25 cellular contexts compared by ENCODE assay signal in the genomic region with DNA sequence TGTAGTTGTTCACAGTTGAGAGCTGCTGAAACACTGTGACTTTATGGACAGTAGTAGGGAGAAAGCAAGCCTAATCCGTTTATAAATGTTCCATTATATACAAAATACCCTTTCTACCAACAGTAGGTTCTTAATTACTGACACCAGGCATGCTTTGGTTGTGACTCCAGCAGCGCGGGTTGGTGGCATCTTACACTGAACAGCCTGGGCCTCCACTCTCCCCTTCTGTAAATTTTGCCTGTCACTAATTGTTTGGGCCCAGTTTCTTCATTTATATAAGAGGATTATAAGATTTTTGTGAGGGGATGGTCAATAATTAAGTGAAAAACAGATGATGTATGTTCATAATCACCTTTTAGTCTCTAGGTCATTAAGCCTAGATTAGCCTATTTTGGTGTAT.
"Had no signal": no experiment of that assay in that cellular context is flagged by ENCODE, and none has a peak within 500 bp of the region (broad histone marks: within the 10 kb centered on the region; RNA-seq: fewer than 3 reads in every experiment).

No MANE protein-coding gene starts in this region.

- DNase-seq: colonic mucosa; dermis blood vessel endothelial cell; effector memory CD4-positive, alpha-beta T cell; foreskin keratinocyte; heart left ventricle; hippocampal formation; left cardiac atrium; left lung; naive thymus-derived CD8-positive, alpha-beta T cell; nephron progenitor cell; nucleus accumbens; psoas muscle; stimulated activated CD4-positive, alpha-beta T cell treated with anti-CD3 and anti-CD28 coated beads, Interleukin-12 subunit alpha, Interleukin-12 subunit beta, amount 100 ng/mL, for 4 hours; stimulated activated CD4-positive, alpha-beta T cell treated with anti-CD3 and anti-CD28 coated beads, Interleukin-1b, Interleukin-23, amount 100 ng/mL, for 48 hours; stimulated activated CD4-positive, alpha-beta T cell treated with anti-CD3 and anti-CD28 coated beads, Interleukin-4, amount 100 ng/mL, for 1 hour; stimulated activated CD8-positive, alpha-beta memory T cell treated with anti-CD3 and anti-CD28 coated beads, Interleukin-4, amount 100 ng/mL, for 48 hours; stimulated activated naive CD4-positive, alpha-beta T cell; stimulated activated naive CD8-positive, alpha-beta T cell treated with anti-CD3 and anti-CD28 coated beads, Interleukin-15, amount 100 ng/mL, for 72 hours; transverse colon had no signal

- H3K36me3 ChIP-seq: colonic mucosa, esophagus muscularis mucosa, gastroesophageal sphincter, heart left ventricle, left lung, suprapubic skin, transverse colon, vagina had no signal

- H3K4me2 ChIP-seq: smooth muscle cell had no signal

- H3K27me3 Mint-ChIP-seq: stimulated activated naive CD8-positive, alpha-beta T cell treated with anti-CD3 and anti-CD28 coated beads, Interleukin-15, amount 100 ng/mL, for 72 hours had no signal

- H3K27ac ChIP-seq: colonic mucosa, esophagus muscularis mucosa, foreskin keratinocyte, gastroesophageal sphincter, heart left ventricle, left lung, psoas muscle, suprapubic skin, transverse colon, vagina had no signal

- H3K27me3 ChIP-seq: colonic mucosa, esophagus muscularis mucosa, foreskin keratinocyte, gastroesophageal sphincter, heart left ventricle, left lung, suprapubic skin, transverse colon, vagina had no signal

- H3K4me3 Mint-ChIP-seq: naive thymus-derived CD8-positive, alpha-beta T cell; nephron progenitor cell; stimulated activated naive CD8-positive, alpha-beta T cell treated with anti-CD3 and anti-CD28 coated beads, Interleukin-15, amount 100 ng/mL, for 72 hours had no signal

- H3K9me3 ChIP-seq: colonic mucosa, esophagus muscularis mucosa, gastroesophageal sphincter, heart left ventricle, left lung, psoas muscle, suprapubic skin, transverse colon, vagina had no signal

- H3K4me1 ChIP-seq: colonic mucosa, left lung, suprapubic skin had no signal

- H3K4me1 Mint-ChIP-seq: stimulated activated naive CD8-positive, alpha-beta T cell treated with anti-CD3 and anti-CD28 coated beads, Interleukin-15, amount 100 ng/mL, for 72 hours had no signal

- H3K36me3 Mint-ChIP-seq: naive thymus-derived CD8-positive, alpha-beta T cell had no signal

- H3K4me3 ChIP-seq: colonic mucosa, esophagus muscularis mucosa, gastroesophageal sphincter, heart left ventricle, left lung, psoas muscle, smooth muscle cell, suprapubic skin, transverse colon, vagina had no signal

- H3K9me3 Mint-ChIP-seq: naive thymus-derived CD8-positive, alpha-beta T cell; stimulated activated naive CD8-positive, alpha-beta T cell treated with anti-CD3 and anti-CD28 coated beads, Interleukin-15, amount 100 ng/mL, for 72 hours had no signal

- H3K27ac Mint-ChIP-seq: naive thymus-derived CD8-positive, alpha-beta T cell; nephron progenitor cell; stimulated activated naive CD8-positive, alpha-beta T cell treated with anti-CD3 and anti-CD28 coated beads, Interleukin-15, amount 100 ng/mL, for 72 hours had no signal

- ATAC-seq: foreskin keratinocyte; gastroesophageal sphincter; heart left ventricle; left cardiac atrium; left lung; naive thymus-derived CD8-positive, alpha-beta T cell; psoas muscle; sciatic nerve; stimulated activated naive CD8-positive, alpha-beta T cell treated with anti-CD3 and anti-CD28 coated beads, Interleukin-15, amount 100 ng/mL, for 72 hours had no signal
